Comparison of ENCODE assay signal across 23 cellular contexts in the genomic region with DNA sequence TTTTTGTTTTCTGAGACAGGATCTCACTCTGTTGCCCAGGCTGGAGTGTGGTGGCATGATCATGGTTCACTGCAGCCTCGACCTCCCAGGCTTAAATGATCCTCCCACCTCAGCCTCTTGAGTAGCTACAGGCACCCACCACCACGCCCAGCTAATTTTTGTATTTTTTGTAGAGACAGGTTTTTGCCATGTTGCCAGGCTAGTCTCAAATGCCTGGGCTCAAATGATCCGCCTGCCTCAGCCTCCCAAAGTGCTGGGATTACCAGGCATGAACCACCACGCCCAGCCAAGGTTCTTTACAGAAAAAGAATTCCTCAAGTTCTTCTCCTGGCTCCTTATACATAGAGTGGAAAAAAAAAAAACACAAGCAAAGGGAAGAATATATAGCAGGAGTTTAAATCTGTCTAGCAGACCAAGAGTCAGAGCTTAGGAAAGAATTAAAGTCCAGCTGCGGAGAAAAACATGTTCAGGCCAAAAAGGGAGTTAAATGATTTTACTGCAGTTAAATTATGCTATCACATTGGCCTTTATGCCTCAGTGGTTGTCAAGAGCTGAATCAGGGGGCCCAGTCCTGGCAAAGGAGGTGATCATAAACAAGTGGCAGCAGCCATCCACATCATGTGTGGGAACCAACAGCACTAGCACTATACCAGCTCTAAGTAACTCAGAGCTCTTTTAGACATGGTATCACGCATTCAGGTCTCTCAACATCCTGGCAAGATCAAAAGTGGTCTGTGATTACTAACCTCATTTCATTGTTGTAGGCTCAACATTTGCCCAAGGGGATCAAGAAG. TPM values are rescaled to one million over a fixed set of nuclear protein-coding genes. Genes with fewer than 3 reads are reported as not detected.
DNase-seq lines count a peak whose midpoint lies in the region; ATAC-seq and TF ChIP-seq lines count a peak whose summit lies in the region.
"Had no signal": no experiment of that assay in that cellular context is flagged by ENCODE, and none has a peak within 500 bp of the region (broad histone marks: within the 10 kb centered on the region; RNA-seq: fewer than 3 reads in every experiment).

No MANE protein-coding gene starts in this region.

- H3K4me1 ChIP-seq in left ventricle myocardium inferior: peaks cover 49% of the 10 kb centered on the region

- peaks cover 38% of the 10 kb centered on the region for H3K36me3 ChIP-seq in left ventricle myocardium inferior
- H3K36me3 ChIP-seq: WERI-Rb-1 had no signal

- H3K4me3 ChIP-seq in left ventricle myocardium inferior: no peak overlapping the region
- H3K4me3 ChIP-seq: BLaER1 treated with 17β-estradiol and CSF1 and Interleukin-3, amounts not matched to agents 10 nM and 100 nM; coronary artery; gastrocnemius medialis; lower lobe of right lung; mucosa of descending colon; thoracic aorta had no signal

- DNase-seq in left ventricle myocardium inferior: no peak
- no peak for DNase-seq in left ventricle myocardium superior
- no peak for DNase-seq in caudate nucleus (lab: John Stamatoyannopoulos, UW)
- DNase-seq in natural killer cell: no peak
- no peak for DNase-seq in type B pancreatic cell (ENCODE audit: extremely low spot score, unreplicated experiment)
- DNase-seq in GM19240 (ENCODE audit: insufficient read length, low spot score): no peak
- DNase-seq: activated CD4-positive, alpha-beta T cell treated with anti-CD3 and anti-CD28 coated beads, Interleukin-2, amount 50 U/mL, for 48 hours; activated effector memory CD4-positive, alpha-beta T cell treated with Interleukin-2 at 50 U/mL for 16 hours; gastrocnemius medialis; hypothalamus; lower lobe of right lung; mucosa of descending colon; NCI-H2171; NCI-H524 treated with DMSO at 0.1 percent for 48 hours; small intestine; stimulated activated CD4-positive, alpha-beta T cell treated with anti-CD3 and anti-CD28 coated beads, Interleukin-2, amount 100 ng/mL, for 24 hours; WERI-Rb-1 had no signal

- H3K36me3 Mint-ChIP-seq in natural killer cell (no peaks in the 10 kb centered on the region), type B pancreatic cell (no peaks in the 10 kb centered on the region)

- H3K27ac ChIP-seq in left ventricle myocardium inferior (replicated peaks): peak overlapping the region; percentile 76
- H3K27ac ChIP-seq in caudate nucleus (ENCODE audit: low read depth, low read length): peak overlapping the region; percentile 84
- H3K27ac ChIP-seq: gastrocnemius medialis, lower lobe of right lung, WERI-Rb-1 had no signal

- H3K27me3 Mint-ChIP-seq in natural killer cell (ENCODE audit: low read depth in 2 of 2): no peaks in the 10 kb centered on the region
- no peaks in the 10 kb centered on the region for H3K27me3 Mint-ChIP-seq in type B pancreatic cell

- H3K27me3 ChIP-seq in left ventricle myocardium inferior (ENCODE audit: low read depth): no peaks in the 10 kb centered on the region
- H3K27me3 ChIP-seq: BLaER1 treated with 17β-estradiol and CSF1 and Interleukin-3, amounts not matched to agents 10 nM and 100 nM; gastrocnemius medialis had no signal

- ATAC-seq in left ventricle myocardium superior (no peak), natural killer cell (no peak), HG03175 (IDR thresholded peaks at IDR 0.05; ENCODE audit: unreplicated experiment) (no peak), HG03159 (IDR thresholded peaks at IDR 0.05; ENCODE audit: unreplicated experiment) (no peak)
- ATAC-seq: gastrocnemius medialis, HCT116 had no signal

- TF ChIP-seq CTCF in left ventricle myocardium inferior (IDR thresholded peaks at IDR 0.05; ENCODE audit: borderline replicate concordance): no peak
- no peak for TF ChIP-seq CTCF in natural killer cell (IDR thresholded peaks at IDR 0.05)
- TF ChIP-seq CTCF in type B pancreatic cell (conservative IDR thresholded peaks at IDR 0.05): no peak

- intact Hi-C loops in left ventricle myocardium inferior (cut with micrococcal nuclease): no loop called here
- intact Hi-C loops in left ventricle myocardium superior (cut with micrococcal nuclease): no loop called here
- intact Hi-C loops in natural killer cell (cut with micrococcal nuclease): no loop called here

- no peaks in the 10 kb centered on the region for H3K9me3 ChIP-seq in left ventricle myocardium inferior (replicated peaks)
- H3K9me3 ChIP-seq: BLaER1 treated with 17β-estradiol and CSF1 and Interleukin-3, amounts not matched to agents 10 nM and 100 nM; gastrocnemius medialis; lower lobe of right lung; mucosa of descending colon; thoracic aorta had no signal

- peaks cover 31 to 38% of the 10 kb centered on the region in 2 donors for H3K4me1 Mint-ChIP-seq in natural killer cell
- H3K4me1 Mint-ChIP-seq in type B pancreatic cell (ENCODE audit: unreplicated experiment): peaks cover 4% of the 10 kb centered on the region

- H3K9me3 Mint-ChIP-seq in natural killer cell (no peaks in the 10 kb centered on the region), type B pancreatic cell (no peaks in the 10 kb centered on the region)

- H3K4me3 Mint-ChIP-seq in natural killer cell (no peak overlapping the region), type B pancreatic cell (no peak overlapping the region)

- peak overlapping the region; percentile 99 for H3K27ac Mint-ChIP-seq in natural killer cell
- peak overlapping the region; percentile 91 for H3K27ac Mint-ChIP-seq in type B pancreatic cell

RNA-seq across cellular contexts. Expression of a gene that starts 39.3 kb away (rescaled TPM):
- total RNA-seq in left ventricle myocardium inferior (16.5 TPM), left ventricle myocardium superior (19.3 TPM), natural killer cell (10 to 100 TPM; 70.2 to 83.7 (median 72.0) TPM), type B pancreatic cell (ENCODE audit: low replicate concordance) (52.6 and 73.0 TPM in 2 replicates)

RNA-seq across cellular contexts. Expression of a gene that starts 43.9 kb away (rescaled TPM):
- total RNA-seq in left ventricle myocardium inferior (10.1 TPM), left ventricle myocardium superior (8.5 TPM), natural killer cell (10 to 100 TPM; 50.0 to 86.6 (median 75.9) TPM), type B pancreatic cell (ENCODE audit: low replicate concordance) (19.9 and 38.7 TPM in 2 replicates)

RNA-seq across cellular contexts. Expression of a gene that starts 58.2 kb away (rescaled TPM):
- total RNA-seq in left ventricle myocardium inferior (9.0 TPM), left ventricle myocardium superior (10.7 TPM), natural killer cell (10 to 100 TPM; 33.2 to 44.4 (median 34.3) TPM), type B pancreatic cell (ENCODE audit: low replicate concordance) (21.9 and 22.8 TPM in 2 replicates)

RNA-seq across cellular contexts. Expression of a gene that starts 58.3 kb away (rescaled TPM):
- 2.6 TPM for total RNA-seq in left ventricle myocardium inferior
- total RNA-seq in left ventricle myocardium superior: 1.3 TPM
- 1 to 10 TPM; 4.1 to 4.7 (median 4.3) TPM for total RNA-seq in natural killer cell
- total RNA-seq in type B pancreatic cell (ENCODE audit: low replicate concordance): 1.5 and 1.8 TPM in 2 replicates
